Comparison of ENCODE assay signal across 2 cellular contexts in genomic region chr3:45218578-45219390, GRCh38.
TF ChIP-seq lines count a peak whose summit lies in the region.

No MANE protein-coding gene starts in this region.

TF ChIP-seq in HEK293, 187 proteins besides CTCF, POLR2A, EP300 and RAD21 (continued from another document):
- 0 out of 2 replicates have a peak, but pooled peaks have one; percentile 14 for TF ChIP-seq ZNF398 (tag by site-specific recombination; IDR thresholded peaks at IDR 0.05)
- peak; percentile 24; the same call in 1 of the 2 replicates for TF ChIP-seq GLIS1 (tag by site-specific recombination; IDR thresholded peaks at IDR 0.05)

TF ChIP-seq in SK-N-SH, 30 proteins besides CTCF, POLR2A, EP300 and RAD21 (continued from another document):
- TF ChIP-seq ZBTB33 (IDR thresholded peaks at IDR 0.05; ENCODE audit: borderline replicate concordance, low read depth): no peak
- no peak for TF ChIP-seq GABPA (IDR thresholded peaks at IDR 0.05; ENCODE audit: low read depth)
- no peak for TF ChIP-seq TAF1 (IDR thresholded peaks at IDR 0.05; ENCODE audit: borderline replicate concordance, low read depth, low read length)
- TF ChIP-seq NFIC (IDR thresholded peaks at IDR 0.05; ENCODE audit: borderline replicate concordance): peak; percentile 97
- TF ChIP-seq SMC3 (IDR thresholded peaks at IDR 0.05; ENCODE audit: low read depth, low read length): no peak
- TF ChIP-seq FOXJ3 (CRISPR knock-in tag; IDR thresholded peaks at IDR 0.05): no peak
- TF ChIP-seq RCOR1 (IDR thresholded peaks at IDR 0.05; ENCODE audit: low read length): no peak
- no peak for TF ChIP-seq CHD2 (IDR thresholded peaks at IDR 0.05; ENCODE audit: low read length, partially characterized antibody)
- no peak for TF ChIP-seq USF1 (IDR thresholded peaks at IDR 0.05; ENCODE audit: borderline replicate concordance, low read depth)
- TF ChIP-seq IRF3 (IDR thresholded peaks at IDR 0.05; ENCODE audit: low read depth, low read length): no peak
- TF ChIP-seq FOXM1 (IDR thresholded peaks at IDR 0.05; ENCODE audit: low read depth): peak; percentile 34; the same call in 1 of the 2 replicates
- TF ChIP-seq SIN3A (IDR thresholded peaks at IDR 0.05; ENCODE audit: borderline replicate concordance, low read depth, low read length): peak; percentile 25; the same call in 1 of the 2 replicates
- TF ChIP-seq PBX3 (IDR thresholded peaks at IDR 0.05): peak; percentile 96
- no peak for TF ChIP-seq USF2 (IDR thresholded peaks at IDR 0.05; ENCODE audit: borderline replicate concordance, low read depth, low read length)
- no peak for TF ChIP-seq RFX5 (IDR thresholded peaks at IDR 0.05; ENCODE audit: low read length)
- TF ChIP-seq NRF1 (IDR thresholded peaks at IDR 0.05; ENCODE audit: low read depth, low read length): no peak
- no peak for TF ChIP-seq EZH2phosphoT487 (IDR thresholded peaks at IDR 0.05; ENCODE audit: borderline replicate concordance, low read depth)
- no peak for TF ChIP-seq REST (IDR thresholded peaks at IDR 0.05; ENCODE audit: low read depth, low read length)
- no peak for TF ChIP-seq MXI1 (IDR thresholded peaks at IDR 0.05; ENCODE audit: low read depth, low read length)
- no peak for TF ChIP-seq ELF1 (IDR thresholded peaks at IDR 0.05)
- TF ChIP-seq MEF2A (IDR thresholded peaks at IDR 0.05; ENCODE audit: borderline replicate concordance, low read depth): no peak
- peak; percentile 82 for TF ChIP-seq TCF12 (IDR thresholded peaks at IDR 0.05)
